Comparison of ENCODE assay signal across 1 cellular context in genomic region chr22:20361752-20362229, GRCh38.
A peak's percentile ranks its signal among the peaks of the same experiment; 100 is the strongest.
TF ChIP-seq lines count a peak whose summit lies in the region.
"Not testable (repeated sequence)": the region's sequence is repeated elsewhere in the genome, so short reads cannot be mapped to it uniquely, and the experiment has no call there.

No MANE protein-coding gene starts in this region.

TF ChIP-seq in K562, 482 proteins besides CTCF, POLR2A, EP300 and RAD21:
- TF ChIP-seq ZNF282 (CRISPR knock-in tag; IDR thresholded peaks at IDR 0.05) (0 out of 2 replicates have a peak, but pooled peaks have one; percentile 38), ZBTB33 (CRISPR knock-in tag; IDR thresholded peaks at IDR 0.05) (peak; percentile 84), ELK1 (CRISPR knock-in tag; IDR thresholded peaks at IDR 0.05) (peak; percentile 49; the same call in 1 of the 2 replicates), ATF2 (CRISPR knock-in tag; IDR thresholded peaks at IDR 0.05) (peak; percentile 69; the same call in 1 of the 2 replicates), USF1 (CRISPR knock-in tag; IDR thresholded peaks at IDR 0.05) (0 out of 2 replicates have a peak, but pooled peaks have one; percentile 7), GABPB2 (CRISPR knock-in tag; conservative IDR thresholded peaks at IDR 0.05) (0 out of 2 replicates have a peak, but pooled peaks have one; percentile 53), ZBTB11 (CRISPR knock-in tag; IDR thresholded peaks at IDR 0.05) (peak in 1 of 3 experiments; percentile 33; a peak in 1 of 6 replicates), MLLT1 (IDR thresholded peaks at IDR 0.05) (peak in 1 of 2 experiments; percentile 32; a peak in 1 of 4 replicates), MYBL2 (CRISPR knock-in tag; IDR thresholded peaks at IDR 0.05; ENCODE audit: borderline replicate concordance) (peak; percentile 64; the same call in 1 of the 2 replicates), NR3C1 (CRISPR knock-in tag; IDR thresholded peaks at IDR 0.05) (0 out of 2 replicates have a peak, but pooled peaks have one; percentile 17), E2F4 (CRISPR knock-in tag; IDR thresholded peaks at IDR 0.05; ENCODE audit: low read depth) (peak; percentile 33; the same call in 1 of the 2 replicates)
- TF ChIP-seq MYBL2 (IDR thresholded peaks at IDR 0.05; ENCODE audit: low read depth), result not testable (repeated sequence)
